ENCODE assay signal across 9 cellular contexts in the genomic region with DNA sequence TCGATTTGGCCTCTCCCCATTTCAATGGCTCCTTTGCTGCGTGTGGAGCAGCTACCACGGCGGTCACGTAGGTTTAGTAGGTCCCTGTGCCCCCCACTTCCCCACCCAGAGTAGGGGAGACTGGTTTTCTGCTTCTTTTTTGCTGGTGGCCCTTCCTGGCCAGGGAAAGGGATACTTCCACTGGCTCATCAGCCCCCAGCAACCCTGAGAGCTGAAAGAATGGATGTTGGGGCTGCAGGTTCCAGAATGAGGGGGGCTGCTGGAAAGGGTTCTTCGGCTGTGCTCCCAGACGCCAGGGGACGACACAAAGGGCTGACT.
DNase-seq lines count a peak whose midpoint lies in the region; ATAC-seq and TF ChIP-seq lines count a peak whose summit lies in the region.
"Had no signal": no experiment of that assay in that cellular context is flagged by ENCODE, and none has a peak within 500 bp of the region (broad histone marks: within the 10 kb centered on the region; RNA-seq: fewer than 3 reads in every experiment).

No MANE protein-coding gene starts in this region.

- TF ChIP-seq POLR2A in upper lobe of left lung (IDR thresholded peaks at IDR 0.05): no peak

- WGBS in upper lobe of left lung, 2 donors: 54 to 58% methylated on average over 5 to 8 of the region's 8 CpGs
- no CpG with 5 or more reads among the region's 8 CpGs for WGBS in mesendoderm (ENCODE audit: extremely low coverage, insufficient coverage, low lambda C conversion rate)

- H2BK15ac ChIP-seq in mesendoderm (replicated peaks; ENCODE audit: low read depth): no peak overlapping the region

- no peaks in the 10 kb centered on the region for H3K9me3 ChIP-seq in left ventricle myocardium inferior (replicated peaks)
- no peaks in the 10 kb centered on the region for H3K9me3 ChIP-seq in ascending aorta
- no peaks in the 10 kb centered on the region for H3K9me3 ChIP-seq in lower lobe of right lung
- H3K9me3 ChIP-seq in upper lobe of left lung: no peaks in the 10 kb centered on the region

- H3K9ac ChIP-seq in mesendoderm (ENCODE audit: low read length): no peak overlapping the region

- no peak overlapping the region for H2AK5ac ChIP-seq in mesendoderm (ENCODE audit: low read length)

- no peak overlapping the region for H4K8ac ChIP-seq in mesendoderm (ENCODE audit: low read depth, low read length)

- TF ChIP-seq EP300 in upper lobe of left lung (IDR thresholded peaks at IDR 0.05): no peak

- TF ChIP-seq CTCF in left ventricle myocardium inferior (IDR thresholded peaks at IDR 0.05; ENCODE audit: borderline replicate concordance) (no peak), ascending aorta (IDR thresholded peaks at IDR 0.05) (no peak), lower lobe of right lung (IDR thresholded peaks at IDR 0.05) (no peak), upper lobe of left lung (IDR thresholded peaks at IDR 0.05) (no peak)

- no peak overlapping the region for H3K4me2 ChIP-seq in mesendoderm (ENCODE audit: low read length)

- H3K36me3 ChIP-seq in left ventricle myocardium inferior: no peaks in the 10 kb centered on the region
- H3K36me3 ChIP-seq in ascending aorta: no peaks in the 10 kb centered on the region
- no peaks in the 10 kb centered on the region for H3K36me3 ChIP-seq in lower lobe of right lung
- no peaks in the 10 kb centered on the region for H3K36me3 ChIP-seq in upper lobe of left lung
- no peaks in the 10 kb centered on the region for H3K36me3 ChIP-seq in mesendoderm (ENCODE audit: control insufficient read depth, insufficient read depth, low read length)
- H3K36me3 ChIP-seq: cardiac muscle cell had no signal

- ATAC-seq in left ventricle myocardium superior: no peak
- no peak for ATAC-seq in lower lobe of right lung
- ATAC-seq in upper lobe of left lung (ENCODE audit: low FRiP score in 2 of 2): no peak
- ATAC-seq in GM18517 (IDR thresholded peaks at IDR 0.05; ENCODE audit: unreplicated experiment): no peak

- H2BK120ac ChIP-seq in mesendoderm (ENCODE audit: low read depth, low read length): no peak overlapping the region

- H3K27me3 ChIP-seq in left ventricle myocardium inferior (ENCODE audit: low read depth): no peaks in the 10 kb centered on the region
- H3K27me3 ChIP-seq in ascending aorta: no peaks in the 10 kb centered on the region
- H3K27me3 ChIP-seq in lower lobe of right lung (ENCODE audit: low read depth): no peaks in the 10 kb centered on the region
- no peaks in the 10 kb centered on the region for H3K27me3 ChIP-seq in upper lobe of left lung
- peaks cover 3% of the 10 kb centered on the region for H3K27me3 ChIP-seq in mesendoderm (ENCODE audit: insufficient read depth, low read length, poor library complexity)

- no peaks in the 10 kb centered on the region for H3K79me2 ChIP-seq in mesendoderm (ENCODE audit: control insufficient read depth, insufficient read depth, low read length)

- no peak overlapping the region for H2BK5ac ChIP-seq in mesendoderm (ENCODE audit: low read length)

- H4K5ac ChIP-seq in mesendoderm (ENCODE audit: low read length): no peak overlapping the region

- no peak overlapping the region for H3K18ac ChIP-seq in mesendoderm (ENCODE audit: low read length)

- H3K27ac ChIP-seq in left ventricle myocardium inferior (replicated peaks) (peak overlapping the region; percentile 100), ascending aorta (peak overlapping the region; percentile 97 to 98), lower lobe of right lung (peak overlapping the region; percentile 98), upper lobe of left lung (peak overlapping the region; percentile 99 to 100 (median 100)), mesendoderm (ENCODE audit: low read depth, low read length) (no peak overlapping the region)
- H3K27ac ChIP-seq: cardiac muscle cell had no signal

- no peak overlapping the region for H3K56ac ChIP-seq in mesendoderm (ENCODE audit: low read length)

- H3K4ac ChIP-seq in mesendoderm (ENCODE audit: low read depth, low read length): no peak overlapping the region

- H3K4me1 ChIP-seq in left ventricle myocardium inferior (peaks cover 99% of the 10 kb centered on the region), ascending aorta (peaks cover 23 to 57% of the 10 kb centered on the region in 2 donors), lower lobe of right lung (peaks cover 88% of the 10 kb centered on the region), upper lobe of left lung (peaks cover 67 to 92% (median 70%) of the 10 kb centered on the region in 4 donors), mesendoderm (ENCODE audit: control insufficient read depth, low read depth, low read length) (no peaks in the 10 kb centered on the region)

- intact Hi-C loops in left ventricle myocardium inferior (cut with micrococcal nuclease) (no loop called here), left ventricle myocardium superior (cut with micrococcal nuclease) (no loop called here), ascending aorta (cut with DNase I) (loop anchor here (10.0 kb wide), 1 partner anchor 49 kb away; no protein-coding TSS in a partner anchor), lower lobe of right lung (cut with DNase I) (no loop called here)

- DNase-seq in left ventricle myocardium inferior (no peak), left ventricle myocardium superior (no peak), ascending aorta (ENCODE audit: low spot score in 2 of 2) (peak in 1 of 2 donors; percentile 54), lower lobe of right lung (no peak), upper lobe of left lung (no peak), mesendoderm (no peak), hippocampal formation (lab: John Stamatoyannopoulos, UW) (no peak)

- H3K23ac ChIP-seq in mesendoderm (ENCODE audit: low read length): no peak overlapping the region

- peak overlapping the region; percentile 84 for H3K4me3 ChIP-seq in left ventricle myocardium inferior
- peak overlapping the region; percentile 73 to 85 for H3K4me3 ChIP-seq in ascending aorta
- peak overlapping the region; percentile 87 for H3K4me3 ChIP-seq in lower lobe of right lung
- H3K4me3 ChIP-seq in upper lobe of left lung: peak overlapping the region in 2 of 4 donors; percentile 33 to 91
- no peak overlapping the region for H3K4me3 ChIP-seq in mesendoderm (ENCODE audit: low read length)
- H3K4me3 ChIP-seq: cardiac muscle cell had no signal

- H3K79me1 ChIP-seq in mesendoderm (ENCODE audit: low read length): no peaks in the 10 kb centered on the region
